ENCODE assay signal across 8 cellular contexts in the genomic region with DNA sequence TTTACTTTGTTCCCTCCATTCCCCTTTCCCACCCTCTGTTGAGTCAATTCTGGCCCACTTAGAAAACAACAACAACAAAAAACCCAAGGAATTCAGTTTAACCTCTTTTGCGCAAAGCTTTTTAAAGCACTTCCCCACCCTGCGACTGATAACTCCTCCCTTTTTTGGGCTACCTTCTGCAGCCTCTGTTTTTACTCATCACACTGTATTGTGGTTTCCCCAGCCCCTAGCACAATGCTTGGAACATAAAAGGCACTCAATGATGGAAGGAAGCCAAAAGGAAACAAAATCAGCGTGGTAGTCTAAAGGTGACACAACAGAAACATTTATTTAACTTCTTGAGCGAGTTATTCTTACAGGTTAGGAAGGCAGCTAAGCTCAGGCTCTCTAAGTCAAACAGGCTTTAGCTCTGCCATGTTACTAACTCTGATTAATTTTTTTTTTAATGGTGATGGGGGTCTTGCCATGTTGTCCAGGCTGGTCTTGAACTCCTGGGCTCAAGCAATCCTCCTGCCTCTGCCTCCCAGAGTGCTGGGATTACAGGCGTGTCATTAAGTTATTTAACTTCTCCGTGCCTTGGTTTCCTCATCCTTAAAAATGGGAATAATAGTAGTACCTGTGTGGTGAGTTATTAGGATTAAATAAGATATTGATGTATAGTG. TPM values are rescaled to one million over a fixed set of nuclear protein-coding genes. Genes with fewer than 3 reads are reported as not detected.
A peak's percentile ranks its signal among the peaks of the same experiment; 100 is the strongest.
DNase-seq lines count a peak whose midpoint lies in the region; ATAC-seq lines count a peak whose summit lies in the region.

No MANE protein-coding gene starts in this region.

- DNase-seq in Daoy (ENCODE audit: low read depth) (peak; percentile 63), NOMO-1 treated with DMSO at 0.1 percent for 48 hours (lab: John Stamatoyannopoulos, UW; ENCODE audit: unreplicated experiment) (peak; percentile 70), AG20443 (ENCODE audit: low spot score) (no peak)
- peak in 1 of 2 donors; percentile 52 for DNase-seq in activated naive CD4-positive, alpha-beta T cell treated with anti-CD3 and anti-CD28 coated beads, Interleukin-2, amount 50 U/mL, for 72 hours (ENCODE audit: low spot score in 2 of 2)
- peak in 2 of 3 donors; percentile 27 to 31 for DNase-seq in stimulated activated CD4-positive, alpha-beta T cell treated with anti-CD3 and anti-CD28 coated beads, TNF-alpha, amount 100 ng/mL, for 1 hour (ENCODE audit: low read depth in 3 of 3, low spot score in 1 of 3)

- H3K9me3 ChIP-seq in iPS-18c (ENCODE audit: control insufficient read depth, insufficient read depth, low read length), result no peaks in the 10 kb centered on the region

- H3K36me3 Mint-ChIP-seq in activated naive CD4-positive, alpha-beta T cell treated with anti-CD3 and anti-CD28 coated beads, Interleukin-2, amount 50 U/mL, for 72 hours, result no peaks in the 10 kb centered on the region

- peak overlapping the region; percentile 26 to 79 for H3K27ac Mint-ChIP-seq in activated naive CD4-positive, alpha-beta T cell treated with anti-CD3 and anti-CD28 coated beads, Interleukin-2, amount 50 U/mL, for 72 hours

- H3K9me3 Mint-ChIP-seq in activated naive CD4-positive, alpha-beta T cell treated with anti-CD3 and anti-CD28 coated beads, Interleukin-2, amount 50 U/mL, for 72 hours, result no peaks in the 10 kb centered on the region

- peak; percentile 42 for ATAC-seq in HG02610 (IDR thresholded peaks at IDR 0.05; ENCODE audit: unreplicated experiment)
- peak; percentile 56 to 71 for ATAC-seq in activated naive CD4-positive, alpha-beta T cell treated with anti-CD3 and anti-CD28 coated beads, Interleukin-2, amount 50 U/mL, for 72 hours
- ATAC-seq in HG02981 (IDR thresholded peaks at IDR 0.05; ENCODE audit: unreplicated experiment), result no peak

- peak overlapping the region; percentile 85; the same call in 1 of the 2 replicates for H3K4me3 ChIP-seq in iPS-18c (ENCODE audit: insufficient read depth, low read depth, low read length)

RNA-seq across cellular contexts. Expression of a gene that starts 1.3 kb away (rescaled TPM):
- total RNA-seq in Daoy (2014; rRNA removed; shearing (Covaris generic)), result 3.7 and 4.5 TPM in 2 replicates
- total RNA-seq in activated naive CD4-positive, alpha-beta T cell treated with anti-CD3 and anti-CD28 coated beads, Interleukin-2, amount 50 U/mL, for 72 hours, result 1 to 10 TPM; 4.1 to 4.2 TPM
